ENCODE assay signal across 8 cellular contexts in genomic region chr12:69331482-69331845, GRCh38. TPM values are rescaled to one million over a fixed set of nuclear protein-coding genes. Genes with fewer than 3 reads are reported as not detected.
A peak's percentile ranks its signal among the peaks of the same experiment; 100 is the strongest.
DNase-seq lines count a peak whose midpoint lies in the region; TF ChIP-seq lines count a peak whose summit lies in the region.

No MANE protein-coding gene starts in this region.

- peak overlapping the region; percentile 72; the same call in 1 of the 2 replicates for H3K9ac ChIP-seq in iPS-20b (ENCODE audit: low read depth, low read length)

- H3K4me1 ChIP-seq in iPS-20b (ENCODE audit: insufficient read depth, low read length), result peaks cover 29% of the 10 kb centered on the region; the same call in 1 of the 2 replicates

- intact Hi-C loops in activated T-helper 2 cell treated with anti-CD3 and anti-CD28 coated beads, Interferon-gamma antibody, Interleukin-2, Interleukin-4, amounts not matched to agents 10 μg/mL and 5 μg/mL and 100 μg/mL, durations not matched to agents 14 hours and 24 hours and 36 hours (cut with micrococcal nuclease), result loop anchor here (5.0 kb wide), 1 partner anchor 39 kb away; no protein-coding TSS in a partner anchor

- no peak for TF ChIP-seq CTCF in HFFc6 (IDR thresholded peaks at IDR 0.05)

- DNase-seq in HFFc6 (no peak), SW 1271 (lab: John Stamatoyannopoulos, UW) (no peak), DMS 273 treated with DMSO at 0.1 percent for 48 hours (lab: John Stamatoyannopoulos, UW) (no peak), NCI-H146 (lab: John Stamatoyannopoulos, UW) (no peak), ecto neural progenitor cell (ENCODE audit: low spot score) (no peak)
- no peak for DNase-seq in activated T-helper 2 cell treated with anti-CD3 and anti-CD28 coated beads, Interferon-gamma antibody, Interleukin-2, Interleukin-4, amounts not matched to agents 10 μg/mL and 5 μg/mL and 100 μg/mL, durations not matched to agents 14 hours and 24 hours and 36 hours (ENCODE audit: low spot score)

- H3K27me3 Mint-ChIP-seq in HFFc6 (ENCODE audit: insufficient read depth), result peaks cover 36% of the 10 kb centered on the region
- peaks cover 7% of the 10 kb centered on the region for H3K27me3 Mint-ChIP-seq in activated T-helper 2 cell treated with anti-CD3 and anti-CD28 coated beads, Interferon-gamma antibody, Interleukin-2, Interleukin-4, amounts not matched to agents 10 μg/mL and 5 μg/mL and 100 μg/mL, durations not matched to agents 14 hours and 24 hours and 36 hours (ENCODE audit: low read depth)

- H3K27me3 ChIP-seq in iPS-20b (ENCODE audit: insufficient read depth, low read length), result no peaks in the 10 kb centered on the region

- peak overlapping the region; percentile 76 for H3K4me3 Mint-ChIP-seq in HFFc6
- H3K4me3 Mint-ChIP-seq in activated T-helper 2 cell treated with anti-CD3 and anti-CD28 coated beads, Interferon-gamma antibody, Interleukin-2, Interleukin-4, amounts not matched to agents 10 μg/mL and 5 μg/mL and 100 μg/mL, durations not matched to agents 14 hours and 24 hours and 36 hours (ENCODE audit: low read depth), result peak overlapping the region; percentile 68

- H3K9me3 Mint-ChIP-seq in HFFc6, result no peaks in the 10 kb centered on the region
- no peaks in the 10 kb centered on the region for H3K9me3 Mint-ChIP-seq in activated T-helper 2 cell treated with anti-CD3 and anti-CD28 coated beads, Interferon-gamma antibody, Interleukin-2, Interleukin-4, amounts not matched to agents 10 μg/mL and 5 μg/mL and 100 μg/mL, durations not matched to agents 14 hours and 24 hours and 36 hours

- H3K36me3 Mint-ChIP-seq in HFFc6 (ENCODE audit: low read depth), result no peaks in the 10 kb centered on the region
- H3K36me3 Mint-ChIP-seq in activated T-helper 2 cell treated with anti-CD3 and anti-CD28 coated beads, Interferon-gamma antibody, Interleukin-2, Interleukin-4, amounts not matched to agents 10 μg/mL and 5 μg/mL and 100 μg/mL, durations not matched to agents 14 hours and 24 hours and 36 hours (ENCODE audit: low read depth), result no peaks in the 10 kb centered on the region

- H3K9me3 ChIP-seq in iPS-20b (ENCODE audit: insufficient read depth, low read depth, low read length), result no peaks in the 10 kb centered on the region

- H3K27ac ChIP-seq in iPS-20b (ENCODE audit: low read length) (peak overlapping the region; percentile 95), skin epidermis (peak overlapping the region in 19 of 21 experiments; percentile 2 to 88 (median 69))

- peak overlapping the region; percentile 67 for H3K4me3 ChIP-seq in iPS-20b (ENCODE audit: low read length)
- peak overlapping the region; percentile 5 to 43 (median 25) for H3K4me3 ChIP-seq in skin epidermis

- no peak overlapping the region for H3K27ac Mint-ChIP-seq in HFFc6
- peak overlapping the region; percentile 83 for H3K27ac Mint-ChIP-seq in activated T-helper 2 cell treated with anti-CD3 and anti-CD28 coated beads, Interferon-gamma antibody, Interleukin-2, Interleukin-4, amounts not matched to agents 10 μg/mL and 5 μg/mL and 100 μg/mL, durations not matched to agents 14 hours and 24 hours and 36 hours

- no peaks in the 10 kb centered on the region for H3K36me3 ChIP-seq in iPS-20b (ENCODE audit: insufficient read depth, low read depth, low read length)

- peaks cover 11% of the 10 kb centered on the region; the same call in 1 of the 2 replicates for H3K4me1 Mint-ChIP-seq in HFFc6 (ENCODE audit: low read depth)
- H3K4me1 Mint-ChIP-seq in activated T-helper 2 cell treated with anti-CD3 and anti-CD28 coated beads, Interferon-gamma antibody, Interleukin-2, Interleukin-4, amounts not matched to agents 10 μg/mL and 5 μg/mL and 100 μg/mL, durations not matched to agents 14 hours and 24 hours and 36 hours (ENCODE audit: low read depth), result peaks cover 34% of the 10 kb centered on the region

RNA-seq across cellular contexts. Expression of gene LYZ, which starts 16.7 kb away (rescaled TPM):
- total RNA-seq in HFFc6 (2021; fragmentation: NEBNext Ultra II Directional; extraction: Animal tissue kit (Norgen Biotek cat#: 25700)), result not detected
- total RNA-seq in activated T-helper 2 cell treated with anti-CD3 and anti-CD28 coated beads, Interferon-gamma antibody, Interleukin-2, Interleukin-4, amounts not matched to agents 10 μg/mL and 5 μg/mL and 100 μg/mL, durations not matched to agents 14 hours and 24 hours and 36 hours, result not detected in 2 replicates

RNA-seq across cellular contexts. Expression of gene YEATS4, which starts 28.1 kb away (rescaled TPM):
- total RNA-seq in HFFc6 (2021; fragmentation: NEBNext Ultra II Directional; extraction: Animal tissue kit (Norgen Biotek cat#: 25700)), result 10 to 100 TPM in 4 of 6 experiments, 1 to 10 TPM in 2; 7.3 to 11.1 (median 10.4) TPM
- 38.9 and 39.0 TPM in 2 replicates for total RNA-seq in activated T-helper 2 cell treated with anti-CD3 and anti-CD28 coated beads, Interferon-gamma antibody, Interleukin-2, Interleukin-4, amounts not matched to agents 10 μg/mL and 5 μg/mL and 100 μg/mL, durations not matched to agents 14 hours and 24 hours and 36 hours
